9 cellular contexts compared by ENCODE assay signal in the genomic region with DNA sequence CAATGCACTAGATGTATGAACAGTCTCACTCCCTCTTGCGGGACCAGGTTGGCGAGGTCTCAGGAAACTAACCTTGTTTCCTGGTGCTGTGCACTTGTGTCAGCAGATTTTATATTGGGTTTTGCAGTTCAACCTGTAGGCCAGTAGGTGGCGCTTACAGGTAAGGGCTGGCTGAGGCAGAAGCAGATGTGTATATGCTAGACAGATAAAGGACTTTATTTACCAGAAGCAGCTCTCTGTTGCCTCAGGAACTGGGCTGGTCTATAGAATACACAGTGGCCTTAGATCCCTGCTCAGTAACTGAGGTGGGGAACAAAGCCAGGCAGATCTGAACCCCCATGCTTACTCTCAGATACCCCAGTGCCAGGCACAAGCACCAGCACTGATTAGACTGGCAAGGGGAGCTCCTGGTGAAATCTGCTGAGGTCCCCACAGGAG.
DNase-seq lines count a peak whose midpoint lies in the region; ATAC-seq and TF ChIP-seq lines count a peak whose summit lies in the region.
"Had no signal": no experiment of that assay in that cellular context is flagged by ENCODE, and none has a peak within 500 bp of the region (broad histone marks: within the 10 kb centered on the region; RNA-seq: fewer than 3 reads in every experiment).

No MANE protein-coding gene starts in this region.

- no peak overlapping the region for H3K4me3 ChIP-seq in BE2C (ENCODE audit: low read depth, low read length)

- peaks cover 2% of the 10 kb centered on the region for H3K9me3 Mint-ChIP-seq in activated naive CD8-positive, alpha-beta T cell treated with anti-CD3 and anti-CD28 coated beads, Interleukin-2, amount 10 ng/mL, durations not matched to agents 7 days and 5 days
- H3K9me3 Mint-ChIP-seq: stimulated activated naive CD8-positive, alpha-beta T cell treated with anti-CD3 and anti-CD28 coated beads, Interleukin-15, Interleukin-2, amounts not matched to agents 100 ng/mL and 50 ng/mL, for 24 hours had no signal

- H3K27ac Mint-ChIP-seq in activated naive CD8-positive, alpha-beta T cell treated with anti-CD3 and anti-CD28 coated beads, Interleukin-2, amount 10 ng/mL, durations not matched to agents 7 days and 5 days: no peak overlapping the region
- H3K27ac Mint-ChIP-seq: stimulated activated naive CD8-positive, alpha-beta T cell treated with anti-CD3 and anti-CD28 coated beads, Interleukin-15, Interleukin-2, amounts not matched to agents 100 ng/mL and 50 ng/mL, for 24 hours had no signal

- H3K27me3 Mint-ChIP-seq in activated naive CD8-positive, alpha-beta T cell treated with anti-CD3 and anti-CD28 coated beads, Interleukin-2, amount 10 ng/mL, durations not matched to agents 7 days and 5 days: no peaks in the 10 kb centered on the region
- H3K27me3 Mint-ChIP-seq: stimulated activated naive CD8-positive, alpha-beta T cell treated with anti-CD3 and anti-CD28 coated beads, Interleukin-15, Interleukin-2, amounts not matched to agents 100 ng/mL and 50 ng/mL, for 24 hours had no signal

- H3K4me3 Mint-ChIP-seq in activated naive CD8-positive, alpha-beta T cell treated with anti-CD3 and anti-CD28 coated beads, Interleukin-2, amount 10 ng/mL, durations not matched to agents 7 days and 5 days: no peak overlapping the region
- H3K4me3 Mint-ChIP-seq: stimulated activated naive CD8-positive, alpha-beta T cell treated with anti-CD3 and anti-CD28 coated beads, Interleukin-15, Interleukin-2, amounts not matched to agents 100 ng/mL and 50 ng/mL, for 24 hours had no signal

- H3K9me3 ChIP-seq in BE2C: no peaks in the 10 kb centered on the region

- no peaks in the 10 kb centered on the region for H3K36me3 ChIP-seq in BE2C

- no peaks in the 10 kb centered on the region for H3K27me3 ChIP-seq in BE2C

- DNase-seq in BE2C: peak; percentile 21
- DNase-seq in GM19238 (ENCODE audit: insufficient read length, low spot score): peak; percentile 37
- DNase-seq in Kasumi-1 (lab: John Stamatoyannopoulos, UW): peak; percentile 62 to 78
- peak; percentile 55 for DNase-seq in SHP77 treated with DMSO at 0.1 percent for 48 hours (lab: John Stamatoyannopoulos, UW)
- peak; percentile 37 for DNase-seq in activated naive CD8-positive, alpha-beta T cell treated with anti-CD3 and anti-CD28 coated beads, Interleukin-2, amount 10 ng/mL, durations not matched to agents 7 days and 5 days
- peak; percentile 79 for DNase-seq in iPS-NIHi11 (ENCODE audit: low spot score)
- peak; percentile 24 to 42 for DNase-seq in stimulated activated CD4-positive, alpha-beta T cell treated with anti-CD3 and anti-CD28 coated beads, Interleukin-4, amount 100 ng/mL, for 4 hours

- peaks cover 11% of the 10 kb centered on the region for H3K4me1 Mint-ChIP-seq in activated naive CD8-positive, alpha-beta T cell treated with anti-CD3 and anti-CD28 coated beads, Interleukin-2, amount 10 ng/mL, durations not matched to agents 7 days and 5 days

- peaks cover 1% of the 10 kb centered on the region for H3K36me3 Mint-ChIP-seq in activated naive CD8-positive, alpha-beta T cell treated with anti-CD3 and anti-CD28 coated beads, Interleukin-2, amount 10 ng/mL, durations not matched to agents 7 days and 5 days

- peak; percentile 81 for ATAC-seq in activated naive CD8-positive, alpha-beta T cell treated with anti-CD3 and anti-CD28 coated beads, Interleukin-2, amount 10 ng/mL, durations not matched to agents 7 days and 5 days (ENCODE audit: low read depth)
- no peak for ATAC-seq in HG03280 (IDR thresholded peaks at IDR 0.05; ENCODE audit: unreplicated experiment)

- H3K4me1 ChIP-seq in BE2C: no peaks in the 10 kb centered on the region

- peak; percentile 78 for TF ChIP-seq CTCF in BE2C (IDR thresholded peaks at IDR 0.05; ENCODE audit: low read depth, low read length)

- POLR2A ChIA-PET in activated naive CD8-positive, alpha-beta T cell treated with anti-CD3 and anti-CD28 coated beads, Interleukin-2, amount 10 ng/mL, durations not matched to agents 7 days and 5 days (lab: Charles Lee): interaction anchor here (0.8 kb wide), 1 partner anchor 356 kb away, joined by 3 read pairs; no protein-coding TSS in a partner anchor

Comparison
In these comparisons a context has a peak if more than half of its experiments do, and no peak if none do; other contexts are left out.
1. DNase-seq: peak in every context shown above with its lines; median percentile 79 in iPS-NIHi11; 70 in Kasumi-1; 55 in SHP77 treated with DMSO at 0.1 percent for 48 hours; 37 in GM19238; 37 in activated naive CD8-positive, alpha-beta T cell treated with anti-CD3 and anti-CD28 coated beads, Interleukin-2, amount 10 ng/mL, durations not matched to agents 7 days and 5 days; 33 in stimulated activated CD4-positive, alpha-beta T cell treated with anti-CD3 and anti-CD28 coated beads, Interleukin-4, amount 100 ng/mL, for 4 hours; 21 in BE2C.